ENCODE assay signal across 8 cellular contexts in the genomic region with DNA sequence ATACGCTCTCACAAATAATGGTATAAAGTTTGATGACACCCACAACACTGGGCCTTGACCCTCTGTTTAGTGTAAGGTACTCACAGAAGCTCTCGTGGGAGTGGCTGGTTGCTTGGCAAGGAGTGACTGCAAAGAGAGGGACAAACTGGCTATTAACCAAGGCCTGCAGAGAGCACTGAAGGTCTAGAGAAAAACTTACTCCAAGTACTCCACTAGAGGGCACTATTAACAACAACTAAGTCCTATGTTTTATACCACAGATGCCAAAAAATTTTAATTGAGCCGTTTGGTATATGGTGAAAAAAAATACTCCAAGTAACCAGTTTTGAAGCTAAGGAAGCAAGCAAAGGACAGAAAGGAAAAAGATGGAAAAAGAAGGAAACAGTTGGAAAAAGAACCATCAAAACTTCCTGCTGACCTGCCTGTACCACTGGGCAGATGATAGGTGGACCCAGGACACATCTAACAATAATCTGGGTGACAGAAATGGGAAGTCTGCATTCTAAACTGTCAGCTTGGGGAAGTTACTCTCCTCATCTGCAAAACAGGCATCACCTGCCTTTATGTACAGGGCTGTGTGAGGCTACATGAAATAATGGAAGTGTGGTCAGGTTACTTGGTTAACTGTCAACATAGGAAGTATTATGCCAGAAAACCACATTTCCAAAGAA. TPM values are rescaled to one million over a fixed set of nuclear protein-coding genes. Genes with fewer than 3 reads are reported as not detected.
A peak's percentile ranks its signal among the peaks of the same experiment; 100 is the strongest.
DNase-seq lines count a peak whose midpoint lies in the region; ATAC-seq and TF ChIP-seq lines count a peak whose summit lies in the region.

No MANE protein-coding gene starts in this region.

- TF ChIP-seq CTCF in LNCAP (IDR thresholded peaks at IDR 0.05) (peak; percentile 68), RWPE1 (conservative IDR thresholded peaks at IDR 0.05; ENCODE audit: low read depth) (peak; percentile 77), lung (IDR thresholded peaks at IDR 0.05; ENCODE audit: control extremely low read depth, extremely low read depth) (peak; percentile 46)

- CTCF ChIA-PET in RWPE1 (lab: Yijun Ruan, JAX): interaction anchor here (1.0 to 1.9 kb wide), 3 partner anchors 10 to 139 kb away, joined by 3 to 11 read pairs (median 7); no protein-coding TSS in a partner anchor

- peak; percentile 46 to 66 for ATAC-seq in activated CD4-positive, CD25-positive, alpha-beta regulatory T cell treated with anti-CD3 and anti-CD28 coated beads, Interleukin-2, amount 50 U/mL, for 24 hours
- ATAC-seq in lung (ENCODE audit: insufficient read depth, low FRiP score) (peak; percentile 60), GM19395 (IDR thresholded peaks at IDR 0.05; ENCODE audit: unreplicated experiment) (no peak)

- no peak overlapping the region for H3K4me3 ChIP-seq in lung

- POLR2A ChIA-PET in RWPE1 (lab: Yijun Ruan, JAX; ENCODE audit: low non-redundant PET): no interaction called here

- 31 to 41% methylated on average over 3 of the region's 3 CpGs for WGBS in lung, 2 donors

- no peaks in the 10 kb centered on the region for H3K9me3 ChIP-seq in lung (ENCODE audit: control insufficient read depth in 2 of 2, insufficient read depth in 1 of 2, low read length in 1 of 2)

- H3K4me1 ChIP-seq in lung (ENCODE audit: control insufficient read depth in 2 of 2, insufficient read depth in 2 of 2, low read length in 2 of 2): no peaks in the 10 kb centered on the region

- DNase-seq in activated CD4-positive, CD25-positive, alpha-beta regulatory T cell (lab: John Stamatoyannopoulos, UW): no peak
- DNase-seq in RWPE1 (ENCODE audit: low spot score) (peak; percentile 55), dermis microvascular lymphatic vessel endothelial cell (ENCODE audit: low read depth in 2 of 2) (peak; percentile 55 to 72), lung (ENCODE audit: low spot score) (peak; percentile 39), HPDE6-E6E7 (ENCODE audit: extremely low spot score) (no peak)

- H3K27ac ChIP-seq in RWPE1 (no peak overlapping the region; the same call in 1 of the 2 replicates), lung (ENCODE audit: low read depth in 1 of 2, low read length in 1 of 2) (no peak overlapping the region)

- H3K36me3 ChIP-seq in lung (ENCODE audit: control insufficient read depth in 2 of 2, insufficient read depth in 2 of 2, low read length in 2 of 2): peaks cover 52 to 59% of the 10 kb centered on the region in 2 donors

- no peaks in the 10 kb centered on the region for H3K27me3 ChIP-seq in lung (ENCODE audit: control insufficient read depth, insufficient read depth)

RNA-seq across cellular contexts. Expression of a gene that starts 23.2 kb away (rescaled TPM):
- total RNA-seq in dermis microvascular lymphatic vessel endothelial cell (98.4 and 101 TPM in 2 replicates), lung (100 to 1,000 TPM; 140 to 147 TPM)
- polyA plus RNA-seq in lung: 10 to 100 TPM; 40.7 to 48.8 TPM

RNA-seq across cellular contexts. Expression of a gene that starts 31.7 kb away (rescaled TPM):
- total RNA-seq in dermis microvascular lymphatic vessel endothelial cell (9.4 and 12.4 TPM in 2 replicates), lung (10 to 100 TPM; 38.0 to 78.0 TPM)
- polyA plus RNA-seq in lung: 10 to 100 TPM; 24.3 to 26.1 TPM

Comparison
In these comparisons a context has a peak if more than half of its experiments do, and no peak if none do; other contexts are left out.
1. DNase-seq: peak in RWPE1 (single experiment), dermis microvascular lymphatic vessel endothelial cell (2 of 2) and lung (single experiment); none in activated CD4-positive, CD25-positive, alpha-beta regulatory T cell (0 of 4) and HPDE6-E6E7 (single experiment).
2. Peak in every context shown above with its lines, with median percentiles within 50 percentile points of each other: CTCF ChIP-seq.